ENCODE assay signal across 1 cellular context in the genomic region with DNA sequence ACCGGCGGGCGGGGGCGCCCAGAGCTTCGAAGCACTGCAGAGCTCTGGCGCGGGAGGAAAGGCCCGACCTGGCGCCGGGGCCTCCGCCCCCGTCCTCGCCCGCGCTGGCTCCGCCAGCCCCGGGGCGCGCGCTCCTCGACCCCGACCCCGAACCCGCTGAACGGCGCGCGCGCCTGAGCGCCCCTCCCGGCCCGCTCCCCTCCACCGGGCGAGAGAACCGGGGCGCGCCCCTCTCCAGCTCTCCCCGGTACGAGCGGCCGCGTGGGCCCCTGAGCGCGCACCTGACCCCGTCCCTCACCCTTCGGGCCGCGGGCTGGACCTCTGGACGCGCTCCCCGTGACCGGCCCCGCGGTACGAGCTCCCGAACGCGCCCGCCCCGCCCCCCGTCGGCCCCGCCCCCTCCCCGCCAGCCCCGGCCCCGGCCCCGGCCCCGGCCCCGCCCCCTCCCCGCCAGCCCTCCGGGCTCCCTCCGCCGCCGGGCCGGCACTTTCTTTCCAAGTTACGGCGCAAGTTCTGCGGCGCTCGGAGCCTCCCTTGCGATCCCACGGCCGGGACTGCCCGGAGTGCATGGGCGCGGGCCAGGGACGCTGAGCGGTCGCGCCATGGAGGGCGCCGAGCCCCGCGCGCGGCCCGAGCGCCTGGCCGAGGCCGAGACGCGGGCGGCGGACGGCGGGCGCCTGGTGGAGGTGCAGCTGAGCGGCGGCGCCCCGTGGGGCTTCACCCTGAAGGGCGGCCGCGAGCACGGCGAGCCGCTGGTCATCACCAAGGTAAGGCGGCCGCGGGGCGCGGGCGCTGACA.
TF ChIP-seq lines count a peak whose summit lies in the region.

TSS of gene SHROOM2 (plus strand) at position 486 of the 798 bp plus-strand sequence. CDS start at position 603, 117 bp downstream.

TF ChIP-seq in SK-N-SH, 30 proteins besides CTCF, POLR2A, EP300 and RAD21 (continued from another document):
- TF ChIP-seq IRF3 (IDR thresholded peaks at IDR 0.05; ENCODE audit: low read depth, low read length) (no peak), JUND (IDR thresholded peaks at IDR 0.05) (no peak), NFIC (IDR thresholded peaks at IDR 0.05; ENCODE audit: borderline replicate concordance) (no peak), REST (IDR thresholded peaks at IDR 0.05; ENCODE audit: low read depth, low read length) (no peak), SMC3 (IDR thresholded peaks at IDR 0.05; ENCODE audit: low read depth, low read length) (no peak), RXRA (IDR thresholded peaks at IDR 0.05; ENCODE audit: borderline replicate concordance, low read depth) (no peak)
- TF ChIP-seq, protein P1, sequence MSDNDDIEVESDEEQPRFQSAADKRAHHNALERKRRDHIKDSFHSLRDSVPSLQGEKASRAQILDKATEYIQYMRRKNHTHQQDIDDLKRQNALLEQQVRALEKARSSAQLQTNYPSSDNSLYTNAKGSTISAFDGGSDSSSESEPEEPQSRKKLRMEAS (IDR thresholded peaks at IDR 0.05; ENCODE audit: low read depth), result no peak
